18 cellular contexts compared by ENCODE assay signal in the genomic region with DNA sequence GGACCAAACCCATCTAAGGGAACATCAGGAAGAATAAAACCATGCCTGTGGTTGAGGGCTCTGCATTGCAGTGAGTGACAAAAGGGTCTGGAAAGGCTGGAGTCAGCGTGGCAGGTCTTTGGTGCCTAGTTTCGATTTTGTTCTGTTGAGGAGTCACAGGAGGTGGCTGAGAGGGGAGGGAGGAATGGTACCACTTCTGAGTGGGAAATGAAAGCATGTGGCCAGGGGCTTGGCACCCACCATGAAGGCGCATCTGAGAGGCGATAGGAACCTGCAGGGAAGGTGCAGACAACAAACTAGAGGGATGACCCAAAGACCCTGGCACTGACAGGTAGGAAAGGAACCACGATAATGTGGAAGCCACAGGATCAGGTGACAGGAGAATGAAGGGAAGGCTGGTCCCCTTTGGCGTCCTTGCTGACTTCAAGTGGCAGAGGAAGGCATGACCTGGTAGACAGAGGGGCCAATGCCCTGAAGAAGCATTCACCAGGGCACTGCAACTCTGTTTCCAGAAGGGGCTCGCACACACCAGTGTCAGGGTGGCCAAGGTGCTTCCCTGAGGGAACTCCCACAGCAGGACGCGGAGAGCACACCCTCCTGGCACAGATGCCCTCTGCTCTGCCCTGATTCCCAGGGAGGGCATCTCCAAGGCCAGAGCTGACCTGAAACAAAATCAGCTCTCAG. TPM values are rescaled to one million over a fixed set of nuclear protein-coding genes. Genes with fewer than 3 reads are reported as not detected.
A peak's percentile ranks its signal among the peaks of the same experiment; 100 is the strongest.
DNase-seq lines count a peak whose midpoint lies in the region; ATAC-seq and TF ChIP-seq lines count a peak whose summit lies in the region.
"Had no signal": no experiment of that assay in that cellular context is flagged by ENCODE, and none has a peak within 500 bp of the region (broad histone marks: within the 10 kb centered on the region; RNA-seq: fewer than 3 reads in every experiment).

No MANE protein-coding gene starts in this region.

- H3K9me3 ChIP-seq in KOPT-K1 (ENCODE audit: insufficient read depth, low read length, poor library complexity, severe bottlenecking) (no peaks in the 10 kb centered on the region), gastroesophageal sphincter (no peaks in the 10 kb centered on the region), stomach (no peaks in the 10 kb centered on the region)
- H3K9me3 ChIP-seq: sigmoid colon had no signal

- H3K4me3 ChIP-seq in gastroesophageal sphincter (no peak overlapping the region), stomach (no peak overlapping the region)
- H3K4me3 ChIP-seq: sigmoid colon had no signal

- ATAC-seq in gastroesophageal sphincter, result no peak
- no peak for ATAC-seq in GM18868 (IDR thresholded peaks at IDR 0.05; ENCODE audit: unreplicated experiment)
- no peak for ATAC-seq in GM21367 (IDR thresholded peaks at IDR 0.05; ENCODE audit: unreplicated experiment)
- ATAC-seq: activated CD8-positive, alpha-beta T cell treated with anti-CD3 and anti-CD28 coated beads for 36 hours; HCT116 had no signal

- H3K27me3 ChIP-seq in gastroesophageal sphincter (no peaks in the 10 kb centered on the region), stomach (no peaks in the 10 kb centered on the region)
- H3K27me3 ChIP-seq: sigmoid colon had no signal

- peak; percentile 49 for DNase-seq in activated CD8-positive, alpha-beta memory T cell treated with anti-CD3 and anti-CD28 coated beads for 24 hours
- DNase-seq in activated CD8-positive, alpha-beta memory T cell treated with anti-CD3 and anti-CD28 coated beads, Interleukin-2, amount 50 U/mL, for 4 hours, result no peak
- DNase-seq in stomach, result no peak
- DNase-seq in stimulated activated CD4-positive, alpha-beta T cell treated with anti-CD3 and anti-CD28 coated beads, Interleukin-12 subunit alpha, Interleukin-12 subunit beta, amount 100 ng/mL, for 4 hours, result no peak
- DNase-seq: activated CD8-positive, alpha-beta T cell treated with anti-CD3 and anti-CD28 coated beads for 36 hours; activated gamma-delta T cell; central memory CD4-positive, alpha-beta T cell; glutamatergic neuron; naive B cell; NCI-H2029; sigmoid colon; stimulated activated naive CD4-positive, alpha-beta T cell had no signal

- TF ChIP-seq POLR2A in gastroesophageal sphincter (IDR thresholded peaks at IDR 0.05) (no peak), stomach (IDR thresholded peaks at IDR 0.05) (no peak)

- intact Hi-C loops in stomach (cut with DNase I; ENCODE audit: low total_unique reads), result no loop called here

- no peak for TF ChIP-seq CTCF in gastroesophageal sphincter (IDR thresholded peaks at IDR 0.05)
- TF ChIP-seq CTCF in stomach (IDR thresholded peaks at IDR 0.05), result no peak

- H3K36me3 ChIP-seq in KOPT-K1 (ENCODE audit: insufficient read depth, low read length) (no peaks in the 10 kb centered on the region), gastroesophageal sphincter (no peaks in the 10 kb centered on the region), stomach (peaks cover 0 to 12% (median 5%) of the 10 kb centered on the region in 4 donors)
- H3K36me3 ChIP-seq: sigmoid colon had no signal

- H3K4me1 ChIP-seq in gastroesophageal sphincter (peaks cover 8 to 82% (median 25%) of the 10 kb centered on the region in 3 donors), stomach (peaks cover 77 to 100% (median 86%) of the 10 kb centered on the region in 4 donors)

- H3K27ac ChIP-seq in KOPT-K1 (ENCODE audit: low read depth, low read length, poor library complexity, severe bottlenecking) (peak overlapping the region; percentile 36), gastroesophageal sphincter (peak overlapping the region in 3 of 4 donors; percentile 51 to 76 (median 73)), stomach (peak overlapping the region in 4 of 5 donors; percentile 55 to 88 (median 80))
- H3K27ac ChIP-seq: HL-60 had no signal

- TF ChIP-seq EP300 in gastroesophageal sphincter (IDR thresholded peaks at IDR 0.05), result no peak
- no peak for TF ChIP-seq EP300 in stomach (IDR thresholded peaks at IDR 0.05)

- WGBS in gastroesophageal sphincter (ENCODE audit: low coverage in 1 of 2), 2 donors, result 90 to 96% methylated on average over 4 to 6 of the region's 9 CpGs
- WGBS in stomach, 5 donors, result 90 to 92% (median 90%) methylated on average over 9 of the region's 9 CpGs

RNA-seq across cellular contexts. Expression of a gene that starts 41.7 kb away (rescaled TPM):
- total RNA-seq in gastroesophageal sphincter (10 to 100 TPM; 17.9 to 35.9 (median 22.4) TPM), stomach (100 to 1,000 TPM in 1 of 5 donors, 10 to 100 TPM in 3, 1 to 10 TPM in 1; 9.3 to 103 (median 60.7) TPM)
- 10 to 100 TPM in 2 of 3 donors, 1 to 10 TPM in 1; 3.4 to 45.0 (median 10.7) TPM for polyA plus RNA-seq in stomach
